In the genomic region with DNA sequence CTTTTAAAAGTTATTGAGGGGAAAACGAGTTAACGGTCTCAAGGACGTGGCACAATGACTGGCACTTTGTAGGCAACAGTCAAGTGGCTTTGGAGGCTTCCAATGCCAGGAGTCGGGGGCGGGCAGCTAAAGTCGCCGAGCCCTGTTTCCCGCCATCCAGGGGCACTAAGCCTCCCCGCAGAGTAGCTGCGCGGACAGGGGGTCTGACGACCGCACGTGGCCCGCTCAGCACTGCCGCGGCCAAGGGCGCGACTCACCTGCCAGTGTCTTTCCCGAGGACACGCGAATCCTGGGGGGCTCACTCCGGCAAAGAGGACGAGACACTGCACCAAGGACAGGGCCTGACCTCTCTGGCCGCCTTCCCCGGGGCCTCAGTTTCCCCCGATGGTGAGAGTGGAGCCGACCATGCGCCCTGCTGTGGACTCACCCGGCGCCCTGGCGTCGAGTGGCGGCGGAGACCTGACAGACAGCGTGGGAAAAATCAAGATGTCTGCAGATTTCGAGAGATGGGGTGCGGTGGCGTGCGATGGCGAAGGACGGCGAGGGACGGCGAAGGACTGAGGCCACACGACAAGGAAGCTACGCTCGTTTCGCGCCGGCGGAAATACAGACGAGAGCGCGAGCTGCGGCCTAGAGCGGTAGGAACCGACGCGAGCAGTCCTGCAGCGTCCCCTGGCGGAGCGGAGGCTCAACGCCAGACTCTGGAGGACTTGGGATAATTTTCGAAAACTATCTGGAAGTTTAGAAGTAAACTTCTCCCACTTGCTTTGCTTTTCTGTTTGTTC, we compare ENCODE assay signal across 1 cellular context.
TF ChIP-seq lines count a peak whose summit lies in the region.

A gene (minus strand): TSS at position 559 of the 785 bp plus-strand sequence.

TF ChIP-seq in A549, 52 proteins besides CTCF, POLR2A, EP300 and RAD21 (continued from another document):
- no peak for TF ChIP-seq TP53 (CRISPR knock-in tag; IDR thresholded peaks at IDR 0.05)
- TF ChIP-seq HOXB5 (CRISPR knock-in tag; IDR thresholded peaks at IDR 0.05) = peak; percentile 21; the same call in 1 of the 2 replicates
- TF ChIP-seq, protein P1, sequence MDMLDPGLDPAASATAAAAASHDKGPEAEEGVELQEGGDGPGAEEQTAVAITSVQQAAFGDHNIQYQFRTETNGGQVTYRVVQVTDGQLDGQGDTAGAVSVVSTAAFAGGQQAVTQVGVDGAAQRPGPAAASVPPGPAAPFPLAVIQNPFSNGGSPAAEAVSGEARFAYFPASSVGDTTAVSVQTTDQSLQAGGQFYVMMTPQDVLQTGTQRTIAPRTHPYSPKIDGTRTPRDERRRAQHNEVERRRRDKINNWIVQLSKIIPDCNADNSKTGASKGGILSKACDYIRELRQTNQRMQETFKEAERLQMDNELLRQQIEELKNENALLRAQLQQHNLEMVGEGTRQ (IDR thresholded peaks at IDR 0.05) = no peak
- TF ChIP-seq, protein P2, sequence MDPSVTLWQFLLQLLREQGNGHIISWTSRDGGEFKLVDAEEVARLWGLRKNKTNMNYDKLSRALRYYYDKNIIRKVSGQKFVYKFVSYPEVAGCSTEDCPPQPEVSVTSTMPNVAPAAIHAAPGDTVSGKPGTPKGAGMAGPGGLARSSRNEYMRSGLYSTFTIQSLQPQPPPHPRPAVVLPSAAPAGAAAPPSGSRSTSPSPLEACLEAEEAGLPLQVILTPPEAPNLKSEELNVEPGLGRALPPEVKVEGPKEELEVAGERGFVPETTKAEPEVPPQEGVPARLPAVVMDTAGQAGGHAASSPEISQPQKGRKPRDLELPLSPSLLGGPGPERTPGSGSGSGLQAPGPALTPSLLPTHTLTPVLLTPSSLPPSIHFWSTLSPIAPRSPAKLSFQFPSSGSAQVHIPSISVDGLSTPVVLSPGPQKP (IDR thresholded peaks at IDR 0.05; ENCODE audit: low read depth, low read length) = no peak
- TF ChIP-seq PHF8 (IDR thresholded peaks at IDR 0.05; ENCODE audit: borderline replicate concordance, low read depth) = peak; percentile 95
- TF ChIP-seq CBX8 (IDR thresholded peaks at IDR 0.05) = no peak
- TF ChIP-seq, protein P3, sequence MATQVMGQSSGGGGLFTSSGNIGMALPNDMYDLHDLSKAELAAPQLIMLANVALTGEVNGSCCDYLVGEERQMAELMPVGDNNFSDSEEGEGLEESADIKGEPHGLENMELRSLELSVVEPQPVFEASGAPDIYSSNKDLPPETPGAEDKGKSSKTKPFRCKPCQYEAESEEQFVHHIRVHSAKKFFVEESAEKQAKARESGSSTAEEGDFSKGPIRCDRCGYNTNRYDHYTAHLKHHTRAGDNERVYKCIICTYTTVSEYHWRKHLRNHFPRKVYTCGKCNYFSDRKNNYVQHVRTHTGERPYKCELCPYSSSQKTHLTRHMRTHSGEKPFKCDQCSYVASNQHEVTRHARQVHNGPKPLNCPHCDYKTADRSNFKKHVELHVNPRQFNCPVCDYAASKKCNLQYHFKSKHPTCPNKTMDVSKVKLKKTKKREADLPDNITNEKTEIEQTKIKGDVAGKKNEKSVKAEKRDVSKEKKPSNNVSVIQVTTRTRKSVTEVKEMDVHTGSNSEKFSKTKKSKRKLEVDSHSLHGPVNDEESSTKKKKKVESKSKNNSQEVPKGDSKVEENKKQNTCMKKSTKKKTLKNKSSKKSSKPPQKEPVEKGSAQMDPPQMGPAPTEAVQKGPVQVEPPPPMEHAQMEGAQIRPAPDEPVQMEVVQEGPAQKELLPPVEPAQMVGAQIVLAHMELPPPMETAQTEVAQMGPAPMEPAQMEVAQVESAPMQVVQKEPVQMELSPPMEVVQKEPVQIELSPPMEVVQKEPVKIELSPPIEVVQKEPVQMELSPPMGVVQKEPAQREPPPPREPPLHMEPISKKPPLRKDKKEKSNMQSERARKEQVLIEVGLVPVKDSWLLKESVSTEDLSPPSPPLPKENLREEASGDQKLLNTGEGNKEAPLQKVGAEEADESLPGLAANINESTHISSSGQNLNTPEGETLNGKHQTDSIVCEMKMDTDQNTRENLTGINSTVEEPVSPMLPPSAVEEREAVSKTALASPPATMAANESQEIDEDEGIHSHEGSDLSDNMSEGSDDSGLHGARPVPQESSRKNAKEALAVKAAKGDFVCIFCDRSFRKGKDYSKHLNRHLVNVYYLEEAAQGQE (IDR thresholded peaks at IDR 0.05) = no peak
- TF ChIP-seq TFCP2L1 (CRISPR knock-in tag; IDR thresholded peaks at IDR 0.05) = peak; percentile 88
- TF ChIP-seq, protein P4, sequence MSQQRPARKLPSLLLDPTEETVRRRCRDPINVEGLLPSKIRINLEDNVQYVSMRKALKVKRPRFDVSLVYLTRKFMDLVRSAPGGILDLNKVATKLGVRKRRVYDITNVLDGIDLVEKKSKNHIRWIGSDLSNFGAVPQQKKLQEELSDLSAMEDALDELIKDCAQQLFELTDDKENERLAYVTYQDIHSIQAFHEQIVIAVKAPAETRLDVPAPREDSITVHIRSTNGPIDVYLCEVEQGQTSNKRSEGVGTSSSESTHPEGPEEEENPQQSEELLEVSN (IDR thresholded peaks at IDR 0.05; ENCODE audit: borderline replicate concordance, low read depth) = peak; percentile 89
- no peak for TF ChIP-seq KDM5A (IDR thresholded peaks at IDR 0.05)
- TF ChIP-seq, protein P5, sequence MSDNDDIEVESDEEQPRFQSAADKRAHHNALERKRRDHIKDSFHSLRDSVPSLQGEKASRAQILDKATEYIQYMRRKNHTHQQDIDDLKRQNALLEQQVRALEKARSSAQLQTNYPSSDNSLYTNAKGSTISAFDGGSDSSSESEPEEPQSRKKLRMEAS (IDR thresholded peaks at IDR 0.05) = peak; percentile 100
- no peak for TF ChIP-seq HEYL (CRISPR knock-in tag; IDR thresholded peaks at IDR 0.05)
- TF ChIP-seq MAFK (IDR thresholded peaks at IDR 0.05; ENCODE audit: partially characterized antibody) = no peak
- TF ChIP-seq ZNF302 (CRISPR knock-in tag; IDR thresholded peaks at IDR 0.05) = no peak
- 0 out of 2 replicates have a peak, but pooled peaks have one; percentile 3 for TF ChIP-seq ESRRA (IDR thresholded peaks at IDR 0.05; ENCODE audit: borderline replicate concordance, low read length)
- no peak for TF ChIP-seq FOSL2 (IDR thresholded peaks at IDR 0.05)
- TF ChIP-seq FOSL2 (CRISPR knock-in tag; IDR thresholded peaks at IDR 0.05) = 0 out of 2 replicates have a peak, but pooled peaks have one; percentile 4
- TF ChIP-seq JUN (IDR thresholded peaks at IDR 0.05) = peak; percentile 91 to 97
- peak; percentile 68 for TF ChIP-seq SMC3 (IDR thresholded peaks at IDR 0.05)
- TF ChIP-seq CBX2 (IDR thresholded peaks at IDR 0.05; ENCODE audit: borderline replicate concordance, low read depth) = no peak
- TF ChIP-seq CHD4 (IDR thresholded peaks at IDR 0.05; ENCODE audit: borderline replicate concordance) = no peak
- TF ChIP-seq HOXA7 (CRISPR knock-in tag; IDR thresholded peaks at IDR 0.05) = no peak
